In genomic region chr19:20247016-20247683, GRCh38 we compare ENCODE assay signal across 8 cellular contexts.
DNase-seq lines count a peak whose midpoint lies in the region; ATAC-seq and TF ChIP-seq lines count a peak whose summit lies in the region.

No MANE protein-coding gene starts in this region.

- no peaks in the 10 kb centered on the region for H3K9me3 ChIP-seq in DND-41 (ENCODE audit: insufficient read depth, low read length, severe bottlenecking)

- TF ChIP-seq CTCF in DND-41 (IDR thresholded peaks at IDR 0.05; ENCODE audit: borderline replicate concordance, extremely low read depth, low read length, poor library complexity, severe bottlenecking) (peak; percentile 77), cardiac fibroblast (IDR thresholded peaks at IDR 0.05; ENCODE audit: low read depth, low read length) (peak; percentile 47)

- DNase-seq in DND-41 (peak; percentile 48), NCI-H748 treated with DMSO at 0.1 percent for 48 hours (lab: John Stamatoyannopoulos, UW) (peak; percentile 10), cardiac fibroblast (ENCODE audit: low read depth in 2 of 2) (peak; percentile 3 to 34), myocyte (ENCODE audit: low read depth) (peak; percentile 24), NCI-H2107 treated with DMSO at 0.1 percent for 48 hours (lab: John Stamatoyannopoulos, UW; ENCODE audit: unreplicated experiment) (no peak), sciatic nerve (ENCODE audit: low spot score) (no peak), NCI-H1048 (lab: John Stamatoyannopoulos, UW) (no peak)

- intact Hi-C loops in sciatic nerve (cut with DNase I) = no loop called here

- H3K4me2 ChIP-seq in DND-41 (ENCODE audit: insufficient read depth, low read length) = no peak overlapping the region

- H3K4me1 ChIP-seq in DND-41 (ENCODE audit: insufficient read depth, low read length) = no peaks in the 10 kb centered on the region

- no peaks in the 10 kb centered on the region for H3K36me3 ChIP-seq in DND-41 (ENCODE audit: insufficient read depth, low read length)

- no peak overlapping the region for H3K9ac ChIP-seq in DND-41 (ENCODE audit: low read depth, low read length)

- no peak overlapping the region for H3K27ac ChIP-seq in DND-41 (ENCODE audit: low read length)

- no peaks in the 10 kb centered on the region for H3K79me2 ChIP-seq in DND-41 (ENCODE audit: insufficient read depth, low read length)

- H4K20me1 ChIP-seq in DND-41 (ENCODE audit: insufficient read depth, low read length) = no peaks in the 10 kb centered on the region

- ATAC-seq in DND-41 (ENCODE audit: insufficient read depth, low read depth) (peak; percentile 71; the same call in 2 of the 3 replicates), GM18907 (IDR thresholded peaks at IDR 0.05; ENCODE audit: unreplicated experiment) (no peak), sciatic nerve (no peak)

- no peak overlapping the region for H2AFZ ChIP-seq in DND-41 (ENCODE audit: low read depth, low read length)

- no peak overlapping the region for H3K4me3 ChIP-seq in DND-41 (ENCODE audit: low read depth in 1 of 2, low read length in 2 of 2)
- H3K4me3 ChIP-seq in cardiac fibroblast (replicated peaks in 1 of 2; ENCODE audit: low read depth in 2 of 2, low read length in 2 of 2) = no peak overlapping the region

- H3K27me3 ChIP-seq in DND-41 (ENCODE audit: insufficient read depth, low read length, poor library complexity) = no peaks in the 10 kb centered on the region

Comparison
In these comparisons a context has a peak if more than half of its experiments do, and no peak if none do; other contexts are left out.
1. DNase-seq: peak in DND-41 (single experiment), NCI-H748 treated with DMSO at 0.1 percent for 48 hours (single experiment), cardiac fibroblast (2 of 2) and myocyte (single experiment); none in NCI-H2107 treated with DMSO at 0.1 percent for 48 hours (single experiment), sciatic nerve (single experiment) and NCI-H1048 (single experiment).